ENCODE assay signal across 10 cellular contexts in genomic region chr12:126030573-126030972, GRCh38.
"Had no signal": no experiment of that assay in that cellular context is flagged by ENCODE, and none has a peak within 500 bp of the region (broad histone marks: within the 10 kb centered on the region; RNA-seq: fewer than 3 reads in every experiment).

No MANE protein-coding gene starts in this region.

- FAIRE-seq: HepG2 had no signal

- H2AFZ ChIP-seq: GM23248 had no signal

- H3K36me3 ChIP-seq: HAP-1 had no signal

- H3K4me3 Mint-ChIP-seq: HFFc6, IgD-negative memory B cell had no signal

- H3K4me3 ChIP-seq: GM23248, HAP-1 had no signal

- H3K9ac ChIP-seq: GM23248 had no signal

- H3K4me1 ChIP-seq: HAP-1 had no signal

- H3K9me3 ChIP-seq: HAP-1 had no signal

- H3K27me3 Mint-ChIP-seq: IgD-negative memory B cell had no signal

- ATAC-seq: HCT116, HepG2 had no signal

- H3K27ac Mint-ChIP-seq: HFFc6, IgD-negative memory B cell had no signal

- H3K27ac ChIP-seq: GM23248, HL-60 had no signal

- DNase-seq: GM23248, GOT3, H7, HFFc6, KBM-7 had no signal
